Comparison of ENCODE assay signal across 12 cellular contexts in genomic region chr7:155741061-155741460, GRCh38.
DNase-seq lines count a peak whose midpoint lies in the region; ATAC-seq and TF ChIP-seq lines count a peak whose summit lies in the region.
"Had no signal": no experiment of that assay in that cellular context is flagged by ENCODE, and none has a peak within 500 bp of the region (broad histone marks: within the 10 kb centered on the region; RNA-seq: fewer than 3 reads in every experiment).

No MANE protein-coding gene starts in this region.

- H3K79me2 ChIP-seq in DOHH2 (ENCODE audit: control insufficient read depth, low read length) (peaks cover 84% of the 10 kb centered on the region), KMS-11 (ENCODE audit: insufficient read depth, low read depth) (peaks cover 34% of the 10 kb centered on the region)

- H3K36me3 ChIP-seq in DOHH2 (ENCODE audit: control insufficient read depth, low read length): peaks cover 94% of the 10 kb centered on the region
- peaks cover 21% of the 10 kb centered on the region for H3K36me3 ChIP-seq in KMS-11 (ENCODE audit: insufficient read depth)
- peaks cover 0 to 53% (median 25%) of the 10 kb centered on the region in 4 donors for H3K36me3 ChIP-seq in transverse colon

- H3F3A ChIP-seq in DOHH2 (ENCODE audit: control insufficient read depth, insufficient read depth): peaks cover 61% of the 10 kb centered on the region

- no peak for TF ChIP-seq POLR2A in transverse colon (IDR thresholded peaks at IDR 0.05)

- intact Hi-C loops in transverse colon (cut with DNase I; ENCODE audit: low total_unique reads): no loop called here

- WGBS in transverse colon (ENCODE audit: low coverage in 1 of 2), 2 donors: 62 to 63% methylated on average over 8 of the region's 8 CpGs

- peak; percentile 46 for ATAC-seq in GM19438 (IDR thresholded peaks at IDR 0.05; ENCODE audit: low read depth, unreplicated experiment)
- ATAC-seq in HG02970 (IDR thresholded peaks at IDR 0.05; ENCODE audit: low FRiP score, unreplicated experiment): no peak
- no peak for ATAC-seq in GM21737 (IDR thresholded peaks at IDR 0.05; ENCODE audit: unreplicated experiment)
- ATAC-seq: left lobe of liver, PC-3 had no signal

- H3K27ac ChIP-seq in DOHH2 (ENCODE audit: low read depth, low read length) (peak overlapping the region; percentile 91), KMS-11 (peak overlapping the region; percentile 93), transverse colon (peak overlapping the region in 2 of 4 donors; percentile 8 to 9)
- H3K27ac ChIP-seq: thyroid gland had no signal

- no peaks in the 10 kb centered on the region for H4K20me1 ChIP-seq in DOHH2 (ENCODE audit: control insufficient read depth, insufficient read depth, low read depth, low read length)
- peaks cover 4% of the 10 kb centered on the region; the same call in 1 of the 2 replicates for H4K20me1 ChIP-seq in KMS-11 (ENCODE audit: insufficient read depth)

- H3K4me2 ChIP-seq in DOHH2 (ENCODE audit: low read length) (peak overlapping the region; percentile 85), KMS-11 (peak overlapping the region; percentile 99)

- H2AFZ ChIP-seq in KMS-11 (ENCODE audit: low read depth): no peak overlapping the region

- no peaks in the 10 kb centered on the region for H3K9me2 ChIP-seq in DOHH2 (replicated peaks; ENCODE audit: control insufficient read depth, low read length)

- TF ChIP-seq CTCF in DOHH2 (IDR thresholded peaks at IDR 0.05; ENCODE audit: low read depth, low read length, poor library complexity, severe bottlenecking) (no peak), KMS-11 (conservative IDR thresholded peaks at IDR 0.05; ENCODE audit: low read depth, low read length) (no peak), transverse colon (IDR thresholded peaks at IDR 0.05) (no peak)

- H3K27me3 ChIP-seq in DOHH2 (ENCODE audit: control insufficient read depth, low read length) (no peaks in the 10 kb centered on the region), KMS-11 (ENCODE audit: insufficient read depth, low read depth) (no peaks in the 10 kb centered on the region), transverse colon (no peaks in the 10 kb centered on the region)
- H3K27me3 ChIP-seq: thyroid gland had no signal

- H3K9ac ChIP-seq in KMS-11: peak overlapping the region; percentile 58

- TF ChIP-seq EP300 in transverse colon (IDR thresholded peaks at IDR 0.05; ENCODE audit: low read depth): no peak

- in situ Hi-C loops in transverse colon (cut with MboI; ENCODE audit: low pct_ligation_motif_present in 1 of 4, low pct_unique_long_range_greater_than_20kb in 1 of 4, low sequenced_read_pairs in 3 of 4): no loop called here

- H3K9me3 ChIP-seq in DOHH2 (ENCODE audit: control insufficient read depth, insufficient read depth, low read length): no peaks in the 10 kb centered on the region
- no peaks in the 10 kb centered on the region for H3K9me3 ChIP-seq in transverse colon
- H3K9me3 ChIP-seq: thyroid gland had no signal

- H3K4me3 ChIP-seq in DOHH2 (ENCODE audit: low read length): peak overlapping the region; percentile 60
- no peak overlapping the region for H3K4me3 ChIP-seq in KMS-11 (IDR thresholded peaks at IDR 0.05; ENCODE audit: insufficient read depth, low read depth, low read length)
- H3K4me3 ChIP-seq in transverse colon: no peak overlapping the region
- H3K4me3 ChIP-seq: thyroid gland had no signal

- H3K4me1 ChIP-seq in DOHH2 (ENCODE audit: control insufficient read depth, low read length) (peaks cover 95% of the 10 kb centered on the region), KMS-11 (ENCODE audit: low read depth, poor library complexity, severe bottlenecking) (peaks cover 75% of the 10 kb centered on the region), transverse colon (peaks cover 0 to under 1% (median under 1%) of the 10 kb centered on the region in 4 donors)
- H3K4me1 ChIP-seq: thyroid gland had no signal

- DNase-seq in dermis blood vessel endothelial cell: peak; percentile 47
- no peak for DNase-seq in transverse colon
- DNase-seq in AG08396 (ENCODE audit: low spot score): no peak
- DNase-seq: NCI-H2171 treated with DMSO at 0.1 percent for 48 hours, PC-3, thyroid gland had no signal
